ENCODE assay signal across 8 cellular contexts in the genomic region with DNA sequence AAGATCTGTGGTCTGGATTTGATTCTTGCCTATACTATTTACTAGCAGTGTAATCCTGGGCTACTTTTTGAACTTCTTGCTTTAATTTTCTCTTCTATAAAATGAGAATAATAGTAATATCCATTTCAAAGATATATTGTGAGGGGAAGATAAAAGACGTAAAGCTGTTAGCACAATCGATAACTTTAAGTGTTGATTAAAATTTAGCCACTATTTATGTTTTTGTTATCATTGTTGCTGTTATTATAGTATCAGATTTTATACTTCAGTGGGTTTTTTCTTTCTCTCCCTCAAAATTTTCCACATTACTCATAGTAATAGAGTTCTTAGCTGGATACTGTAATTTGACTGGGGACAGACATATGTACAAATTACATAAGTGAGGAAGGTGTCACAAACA.
"Had no signal": no experiment of that assay in that cellular context is flagged by ENCODE, and none has a peak within 500 bp of the region (broad histone marks: within the 10 kb centered on the region; RNA-seq: fewer than 3 reads in every experiment).

No MANE protein-coding gene starts in this region.

- H2AFZ ChIP-seq: GM23338 had no signal

- H3K27ac ChIP-seq: HL-60 had no signal

- H3K4me1 Mint-ChIP-seq: GM23338, H9 had no signal

- H3K27ac Mint-ChIP-seq: GM23338, H9, IgD-negative memory B cell had no signal

- H3K4me2 ChIP-seq: GM23338 had no signal

- H3K4me3 Mint-ChIP-seq: GM23338, H9, IgD-negative memory B cell had no signal

- H3K9me3 Mint-ChIP-seq: GM23338, H9, IgD-negative memory B cell had no signal

- DNase-seq: H9, HCEC 1CT, KG1 had no signal

- FAIRE-seq: H1, HepG2 had no signal

- ATAC-seq: GM23338, HepG2 had no signal

- H3K27me3 Mint-ChIP-seq: IgD-negative memory B cell had no signal

- H3K4me3 ChIP-seq: GM23338 had no signal
